8 cellular contexts compared by ENCODE assay signal in genomic region chr9:121298689-121299112, GRCh38. TPM values are rescaled to one million over a fixed set of nuclear protein-coding genes. Genes with fewer than 3 reads are reported as not detected.
DNase-seq lines count a peak whose midpoint lies in the region; ATAC-seq, FAIRE-seq and TF ChIP-seq lines count a peak whose summit lies in the region.

No MANE protein-coding gene starts in this region.

- no peaks in the 10 kb centered on the region for H3K9me3 ChIP-seq in WERI-Rb-1 (ENCODE audit: severe bottlenecking)

- H3K4me3 ChIP-seq in bronchial epithelial cell (ENCODE audit: low read depth, low read length) = no peak overlapping the region
- no peak overlapping the region for H3K4me3 ChIP-seq in WERI-Rb-1 (ENCODE audit: low read depth, low read length)

- no peak for FAIRE-seq in bronchial epithelial cell (lab: Jason Lieb, UNC)

- no peak for TF ChIP-seq CTCF in bronchial epithelial cell (IDR thresholded peaks at IDR 0.05; ENCODE audit: insufficient read depth, low read length, severe bottlenecking)
- no peak for TF ChIP-seq CTCF in WERI-Rb-1 (IDR thresholded peaks at IDR 0.05; ENCODE audit: low read depth, low read length)

- H3K27me3 ChIP-seq in bronchial epithelial cell (ENCODE audit: control insufficient read depth, insufficient read depth, low read length) = no peaks in the 10 kb centered on the region
- no peaks in the 10 kb centered on the region for H3K27me3 ChIP-seq in WERI-Rb-1 (ENCODE audit: insufficient read depth, low read depth, severe bottlenecking)

- H3K27ac ChIP-seq in substantia nigra (ENCODE audit: low read depth, low read length, poor library complexity, severe bottlenecking) = peak overlapping the region; percentile 95
- no peak overlapping the region for H3K27ac ChIP-seq in WERI-Rb-1

- peaks cover 17% of the 10 kb centered on the region for H3K36me3 ChIP-seq in bronchial epithelial cell (ENCODE audit: control insufficient read depth, insufficient read depth, low read length)
- H3K36me3 ChIP-seq in WERI-Rb-1 = no peaks in the 10 kb centered on the region

- no peak for ATAC-seq in HG03025 (IDR thresholded peaks at IDR 0.05; ENCODE audit: low FRiP score, unreplicated experiment)
- ATAC-seq in HG02588 (IDR thresholded peaks at IDR 0.05; ENCODE audit: unreplicated experiment) = no peak

- DNase-seq in NCI-H510A treated with DMSO at 0.1 percent for 48 hours (lab: John Stamatoyannopoulos, UW) = peak; percentile 41
- DNase-seq in NCI-H510A (lab: John Stamatoyannopoulos, UW) = no peak
- DNase-seq in bronchial epithelial cell (ENCODE audit: low read depth) = peak; percentile 17
- DNase-seq in left kidney (ENCODE audit: low read depth, low spot score) = peak; percentile 54
- DNase-seq in substantia nigra (lab: John Stamatoyannopoulos, UW) = no peak
- no peak for DNase-seq in WERI-Rb-1

RNA-seq across cellular contexts. Expression of gene GSN, which starts 30.7 kb away (rescaled TPM):
- 420 and 822 TPM in 2 replicates for total RNA-seq in bronchial epithelial cell

Comparison
In these comparisons a context has a peak if more than half of its experiments do, and no peak if none do; other contexts are left out.
1. DNase-seq: peak in NCI-H510A treated with DMSO at 0.1 percent for 48 hours (single experiment), bronchial epithelial cell (single experiment) and left kidney (single experiment); none in NCI-H510A (single experiment), substantia nigra (0 of 49) and WERI-Rb-1 (single experiment).